1 cellular context compared by ENCODE assay signal in the genomic region with DNA sequence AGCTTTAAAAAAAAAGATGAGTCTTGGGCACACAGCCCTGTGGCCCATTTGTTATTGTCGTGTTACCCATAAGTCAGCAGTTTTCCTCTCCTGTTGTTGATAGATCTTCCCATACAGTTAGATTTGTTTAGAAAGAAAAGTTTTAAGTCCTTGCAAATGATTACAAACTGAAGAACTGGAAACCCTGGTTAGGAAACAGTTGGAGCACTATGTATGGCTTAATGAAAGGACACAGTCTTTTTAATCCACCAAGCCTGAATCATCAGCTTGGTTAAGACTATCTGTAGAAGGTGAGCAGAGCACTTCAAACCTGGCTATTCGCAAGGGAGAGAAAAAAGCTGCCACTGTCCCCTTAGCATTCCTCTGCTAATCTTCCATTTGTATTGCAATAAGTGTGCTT.
TF ChIP-seq lines count a peak whose summit lies in the region.

No MANE protein-coding gene starts in this region.

TF ChIP-seq in H1, 55 proteins besides CTCF, POLR2A, EP300 and RAD21 (continued from another document):
- TF ChIP-seq CTBP2 (IDR thresholded peaks at IDR 0.05; ENCODE audit: borderline replicate concordance, insufficient read depth, insufficient read length, low read length), result no peak
- no peak for TF ChIP-seq GABPA (IDR thresholded peaks at IDR 0.05; ENCODE audit: borderline replicate concordance, insufficient read depth, low read length)
- TF ChIP-seq, protein P1, sequence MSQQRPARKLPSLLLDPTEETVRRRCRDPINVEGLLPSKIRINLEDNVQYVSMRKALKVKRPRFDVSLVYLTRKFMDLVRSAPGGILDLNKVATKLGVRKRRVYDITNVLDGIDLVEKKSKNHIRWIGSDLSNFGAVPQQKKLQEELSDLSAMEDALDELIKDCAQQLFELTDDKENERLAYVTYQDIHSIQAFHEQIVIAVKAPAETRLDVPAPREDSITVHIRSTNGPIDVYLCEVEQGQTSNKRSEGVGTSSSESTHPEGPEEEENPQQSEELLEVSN (IDR thresholded peaks at IDR 0.05), result no peak
- TF ChIP-seq, protein P2, sequence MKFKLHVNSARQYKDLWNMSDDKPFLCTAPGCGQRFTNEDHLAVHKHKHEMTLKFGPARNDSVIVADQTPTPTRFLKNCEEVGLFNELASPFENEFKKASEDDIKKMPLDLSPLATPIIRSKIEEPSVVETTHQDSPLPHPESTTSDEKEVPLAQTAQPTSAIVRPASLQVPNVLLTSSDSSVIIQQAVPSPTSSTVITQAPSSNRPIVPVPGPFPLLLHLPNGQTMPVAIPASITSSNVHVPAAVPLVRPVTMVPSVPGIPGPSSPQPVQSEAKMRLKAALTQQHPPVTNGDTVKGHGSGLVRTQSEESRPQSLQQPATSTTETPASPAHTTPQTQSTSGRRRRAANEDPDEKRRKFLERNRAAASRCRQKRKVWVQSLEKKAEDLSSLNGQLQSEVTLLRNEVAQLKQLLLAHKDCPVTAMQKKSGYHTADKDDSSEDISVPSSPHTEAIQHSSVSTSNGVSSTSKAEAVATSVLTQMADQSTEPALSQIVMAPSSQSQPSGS (IDR thresholded peaks at IDR 0.05; ENCODE audit: low read length), result no peak
